19 cellular contexts compared by ENCODE assay signal in genomic region chr5:35417040-35417439, GRCh38.
"Had no signal": no experiment of that assay in that cellular context is flagged by ENCODE, and none has a peak within 500 bp of the region (broad histone marks: within the 10 kb centered on the region; RNA-seq: fewer than 3 reads in every experiment).

No MANE protein-coding gene starts in this region.

- H3K27me3 Mint-ChIP-seq: dendritic cell treated with granulocyte-macrophage colony-stimulating factor and Interleukin-4, amounts not matched to agents 40 ng/mL and 50 ng/mL, for 4 days had no signal

- H3K27ac Mint-ChIP-seq: dendritic cell treated with granulocyte-macrophage colony-stimulating factor and Interleukin-4, amounts not matched to agents 40 ng/mL and 50 ng/mL, for 4 days; effector memory CD8-positive, alpha-beta T cell; naive thymus-derived CD8-positive, alpha-beta T cell; stimulated activated naive B cell treated with anti-CD40 and anti-IgM and Interleukin-4, amounts not matched to agents 10 μg/mL and 1 μg/mL and 100 μg/mL, for 72 hours had no signal

- H3K4me3 Mint-ChIP-seq: dendritic cell treated with granulocyte-macrophage colony-stimulating factor and Interleukin-4, amounts not matched to agents 40 ng/mL and 50 ng/mL, for 4 days; effector memory CD8-positive, alpha-beta T cell; naive thymus-derived CD8-positive, alpha-beta T cell; stimulated activated naive B cell treated with anti-CD40 and anti-IgM and Interleukin-4, amounts not matched to agents 10 μg/mL and 1 μg/mL and 100 μg/mL, for 72 hours; stimulated activated naive CD8-positive, alpha-beta T cell treated with anti-CD3 and anti-CD28 coated beads, Interleukin-15, amount 100 ng/mL, for 72 hours had no signal

- H3K4me3 ChIP-seq: esophagus muscularis mucosa, gastrocnemius medialis, heart right ventricle, mucosa of descending colon, sigmoid colon, skin epidermis, testis, tibial nerve had no signal

- H3K4me1 ChIP-seq: esophagus muscularis mucosa, gastrocnemius medialis, heart right ventricle, testis, tibial nerve had no signal

- H3K9me3 ChIP-seq: esophagus muscularis mucosa, gastrocnemius medialis, heart right ventricle, mucosa of descending colon, sigmoid colon, testis, tibial nerve had no signal

- H3K9me3 Mint-ChIP-seq: effector memory CD8-positive, alpha-beta T cell had no signal

- H3K4me1 Mint-ChIP-seq: naive thymus-derived CD8-positive, alpha-beta T cell; stimulated activated naive B cell treated with anti-CD40 and anti-IgM and Interleukin-4, amounts not matched to agents 10 μg/mL and 1 μg/mL and 100 μg/mL, for 72 hours; stimulated activated naive CD8-positive, alpha-beta T cell treated with anti-CD3 and anti-CD28 coated beads, Interleukin-15, amount 100 ng/mL, for 72 hours had no signal

- DNase-seq: effector memory CD8-positive, alpha-beta T cell; gastrocnemius medialis; heart right ventricle; left ventricle myocardium superior; mesendoderm; naive thymus-derived CD8-positive, alpha-beta T cell; posterior cingulate gyrus; sigmoid colon; stimulated activated CD4-positive, alpha-beta T cell treated with anti-CD3 and anti-CD28 coated beads, Interleukin-2, amount 100 ng/mL, for 24 hours; stimulated activated CD4-positive, alpha-beta T cell treated with anti-CD3 and anti-CD28 coated beads, Interleukin-4, amount 100 ng/mL, for 4 hours; stimulated activated naive B cell treated with anti-CD40 and anti-IgM and Interleukin-4, amounts not matched to agents 10 μg/mL and 1 μg/mL and 100 μg/mL, for 72 hours; stimulated activated naive CD8-positive, alpha-beta T cell treated with anti-CD3 and anti-CD28 coated beads, Interleukin-15, amount 100 ng/mL, for 72 hours; testis had no signal

- ATAC-seq: effector memory CD8-positive, alpha-beta T cell; gastrocnemius medialis; heart right ventricle; left ventricle myocardium superior; naive thymus-derived CD8-positive, alpha-beta T cell; stimulated activated naive B cell treated with anti-CD40 and anti-IgM and Interleukin-4, amounts not matched to agents 10 μg/mL and 1 μg/mL and 100 μg/mL, for 72 hours; stimulated activated naive CD8-positive, alpha-beta T cell treated with anti-CD3 and anti-CD28 coated beads, Interleukin-15, amount 100 ng/mL, for 72 hours had no signal

- H3K27ac ChIP-seq: epithelial cell of prostate, esophagus muscularis mucosa, gastrocnemius medialis, heart right ventricle, sigmoid colon, skin epidermis, testis had no signal

- H3K27me3 ChIP-seq: esophagus muscularis mucosa, gastrocnemius medialis, heart right ventricle, sigmoid colon, testis, tibial nerve had no signal

- H3K36me3 ChIP-seq: esophagus muscularis mucosa, gastrocnemius medialis, heart right ventricle, sigmoid colon, tibial nerve had no signal
